In the genomic region with DNA sequence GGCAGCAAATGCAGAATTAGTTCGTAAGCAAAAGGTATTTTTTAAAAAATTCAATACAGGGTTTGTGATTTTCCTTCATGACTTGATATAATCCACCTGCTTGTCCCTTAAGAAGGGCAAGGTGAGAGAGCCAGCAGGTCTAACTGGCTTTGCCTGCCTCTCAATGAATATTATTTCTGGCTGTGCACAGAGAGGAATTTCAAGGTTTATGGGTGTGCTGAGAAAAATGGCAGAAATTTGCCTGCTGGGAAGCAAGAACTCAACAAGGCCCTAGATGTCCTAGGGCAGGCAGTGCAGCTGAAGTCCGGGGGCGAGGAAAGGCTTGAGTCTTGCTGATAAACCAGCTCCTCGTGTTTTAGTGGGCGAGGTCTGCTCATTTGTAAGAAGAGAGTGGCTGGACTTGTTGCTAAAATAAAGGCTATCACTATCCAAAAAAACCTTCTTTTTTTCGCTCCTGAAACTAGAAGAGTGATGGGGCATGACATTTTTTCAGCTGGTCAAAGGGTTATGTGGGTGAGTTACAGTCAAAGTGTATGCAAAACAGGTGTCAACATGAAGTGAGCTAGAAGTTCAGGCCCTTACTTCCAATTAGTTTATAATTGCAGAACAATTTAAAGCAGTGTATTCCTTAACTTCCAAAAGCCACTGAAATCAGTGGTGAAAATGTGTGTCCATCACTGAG, we compare ENCODE assay signal across 20 cellular contexts.
DNase-seq lines count a peak whose midpoint lies in the region; ATAC-seq and TF ChIP-seq lines count a peak whose summit lies in the region.
"Had no signal": no experiment of that assay in that cellular context is flagged by ENCODE, and none has a peak within 500 bp of the region (broad histone marks: within the 10 kb centered on the region; RNA-seq: fewer than 3 reads in every experiment).

No MANE protein-coding gene starts in this region.

- H3K4me3 ChIP-seq in osteoblast (ENCODE audit: insufficient read depth, low read length) (no peak overlapping the region), MM.1S (ENCODE audit: low read length) (no peak overlapping the region), dorsolateral prefrontal cortex (no peak overlapping the region)
- H3K4me3 ChIP-seq: suprapubic skin had no signal

- H3K4me2 ChIP-seq in osteoblast (ENCODE audit: insufficient read depth, low read length), result no peak overlapping the region
- no peak overlapping the region for H3K4me2 ChIP-seq in MM.1S (ENCODE audit: low read depth, low read length)

- TF ChIP-seq CTCF in osteoblast (IDR thresholded peaks at IDR 0.05; ENCODE audit: extremely low read depth, low read depth, low read length) (no peak), MM.1S (IDR thresholded peaks at IDR 0.05; ENCODE audit: low read length) (no peak), dorsolateral prefrontal cortex (IDR thresholded peaks at IDR 0.05 in 54 of 56, conservative IDR thresholded peaks at IDR 0.05 in 2 of 56; ENCODE audit: low read depth in 1 of 56, partially characterized antibody in 56 of 56) (no peak), RWPE1 (conservative IDR thresholded peaks at IDR 0.05; ENCODE audit: low read depth) (no peak)

- intact Hi-C loops in dorsolateral prefrontal cortex (cut with DNase I), result no loop called here

- H4K20me1 ChIP-seq in osteoblast (ENCODE audit: insufficient read depth, low read length) (no peaks in the 10 kb centered on the region), MM.1S (ENCODE audit: insufficient read depth, low read length) (no peaks in the 10 kb centered on the region)

- H3K79me2 ChIP-seq in osteoblast (ENCODE audit: insufficient read depth, low read length) (no peaks in the 10 kb centered on the region), MM.1S (ENCODE audit: low read length) (no peaks in the 10 kb centered on the region)

- DNase-seq in OCI-M1 (lab: John Stamatoyannopoulos, UW) (peak; percentile 6), osteoblast (ENCODE audit: insufficient read length, low spot score, missing footprints) (peak; percentile 51), MM.1S (no peak), dorsolateral prefrontal cortex (no peak), KG1 (lab: John Stamatoyannopoulos, UW) (no peak), RWPE1 (ENCODE audit: low spot score) (no peak)
- DNase-seq: activated CD4-positive, alpha-beta T cell treated with anti-CD3 and anti-CD28 coated beads, Interleukin-2, amount 10 ng/mL, durations not matched to agents 7 days and 5 days; aorta; effector CD4-positive, alpha-beta T cell; H9; head of caudate nucleus; left ventricle myocardium superior; NCI-H1417 treated with DMSO at 0.1 percent for 48 hours; NCI-H524 treated with DMSO at 0.1 percent for 48 hours; SIG-M5; stimulated activated CD4-positive, alpha-beta T cell treated with anti-CD3 and anti-CD28 coated beads, Interleukin-12 subunit alpha, Interleukin-12 subunit beta, amount 100 ng/mL, for 4 hours had no signal

- H3K9me2 ChIP-seq in MM.1S (replicated peaks; ENCODE audit: insufficient read depth, low read length), result no peaks in the 10 kb centered on the region

- ATAC-seq in GM18517 (IDR thresholded peaks at IDR 0.05; ENCODE audit: unreplicated experiment) (peak; percentile 56), HG02798 (IDR thresholded peaks at IDR 0.05; ENCODE audit: poor library complexity, unreplicated experiment) (peak; percentile 45)
- ATAC-seq: left ventricle myocardium superior had no signal

- H3K9me3 ChIP-seq in osteoblast (ENCODE audit: low read depth, low read length), result no peaks in the 10 kb centered on the region
- no peaks in the 10 kb centered on the region for H3K9me3 ChIP-seq in MM.1S (replicated peaks; ENCODE audit: insufficient read depth, low read length)
- H3K9me3 ChIP-seq: neutrophil had no signal

- CTCF ChIA-PET in RWPE1 (lab: Yijun Ruan, JAX), result no interaction called here

- H3F3A ChIP-seq in MM.1S (ENCODE audit: insufficient read depth, low read length), result no peaks in the 10 kb centered on the region

- H3K27me3 ChIP-seq in osteoblast (ENCODE audit: insufficient read depth, low read length) (no peaks in the 10 kb centered on the region), MM.1S (replicated peaks; ENCODE audit: insufficient read depth, low read length) (no peaks in the 10 kb centered on the region), dorsolateral prefrontal cortex (no peaks in the 10 kb centered on the region)
- H3K27me3 ChIP-seq: neutrophil, suprapubic skin had no signal

- H3K27ac ChIP-seq in osteoblast (ENCODE audit: low read depth, low read length) (no peak overlapping the region), MM.1S (ENCODE audit: low read length) (no peak overlapping the region), dorsolateral prefrontal cortex (no peak overlapping the region), RWPE1 (no peak overlapping the region)
- H3K27ac ChIP-seq: neutrophil, suprapubic skin had no signal

- H3K36me3 ChIP-seq in osteoblast (ENCODE audit: insufficient read depth, low read length) (no peaks in the 10 kb centered on the region), MM.1S (replicated peaks; ENCODE audit: insufficient read depth, low read length) (no peaks in the 10 kb centered on the region)
- H3K36me3 ChIP-seq: neutrophil, suprapubic skin had no signal

- no peaks in the 10 kb centered on the region for H3K4me1 ChIP-seq in osteoblast (ENCODE audit: insufficient read depth, low read length)
- peaks cover 7% of the 10 kb centered on the region for H3K4me1 ChIP-seq in MM.1S (ENCODE audit: low read length)

- no peak overlapping the region for H3K9ac ChIP-seq in MM.1S (ENCODE audit: low read length)

- POLR2A ChIA-PET in RWPE1 (lab: Yijun Ruan, JAX; ENCODE audit: low non-redundant PET), result no interaction called here

- H2AFZ ChIP-seq in osteoblast (ENCODE audit: low read length), result no peak overlapping the region
- no peak overlapping the region for H2AFZ ChIP-seq in MM.1S (ENCODE audit: low read length)

Comparison
In these comparisons a context has a peak if more than half of its experiments do, and no peak if none do; other contexts are left out.
1. DNase-seq: peak in OCI-M1 (single experiment) and osteoblast (single experiment); none in MM.1S (single experiment), dorsolateral prefrontal cortex (0 of 10), KG1 (single experiment) and RWPE1 (single experiment).